In the genomic region with DNA sequence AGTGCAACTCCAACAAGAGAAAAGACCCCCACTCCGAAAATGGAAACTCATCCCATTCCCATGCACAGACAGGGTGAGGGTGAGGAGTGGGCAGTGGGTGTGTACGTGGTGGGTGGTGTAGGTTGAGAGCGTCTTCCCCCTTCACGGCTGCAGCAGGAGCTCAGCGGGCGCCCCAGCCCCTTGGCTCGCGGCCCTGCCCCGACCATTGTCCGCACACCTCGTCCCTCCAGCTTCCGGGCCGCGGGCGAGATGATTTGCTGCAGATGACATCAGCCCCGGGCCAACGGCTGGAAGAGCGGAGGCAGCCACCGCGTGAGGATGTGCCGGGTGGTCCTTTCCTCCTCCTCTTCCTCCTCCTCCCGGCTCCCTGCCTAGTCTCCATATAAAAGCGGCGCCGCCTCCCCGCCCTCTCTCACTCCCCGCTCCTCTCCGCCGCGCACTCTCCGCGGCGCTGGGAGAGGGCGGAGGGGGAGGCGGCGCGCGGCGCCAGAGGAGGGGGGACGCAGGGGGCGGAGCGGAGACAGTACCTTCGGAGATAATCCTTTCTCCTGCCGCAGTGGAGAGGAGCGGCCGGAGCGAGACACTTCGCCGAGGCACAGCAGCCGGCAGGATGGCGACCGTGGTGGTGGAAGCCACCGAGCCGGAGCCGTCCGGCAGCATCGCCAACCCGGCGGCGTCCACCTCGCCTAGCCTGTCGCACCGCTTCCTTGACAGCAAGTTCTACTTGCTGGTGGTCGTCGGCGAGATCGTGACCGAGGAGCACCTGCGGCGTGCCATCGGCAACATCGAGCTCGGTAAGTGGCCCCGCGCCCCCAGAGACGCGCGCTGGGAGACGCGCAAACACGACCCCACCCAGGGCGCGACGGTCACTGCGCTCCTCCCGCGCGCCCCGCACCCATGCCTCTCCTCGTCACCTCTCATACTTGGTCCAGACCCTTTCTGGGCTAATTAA, we compare ENCODE assay signal across 8 cellular contexts. TPM values are rescaled to one million over a fixed set of nuclear protein-coding genes. Genes with fewer than 3 reads are reported as not detected.
DNase-seq lines count a peak whose midpoint lies in the region; ATAC-seq and TF ChIP-seq lines count a peak whose summit lies in the region.

A gene (plus strand): TSS at position 554 of the 952 bp plus-strand sequence. CDS start 57 bp downstream, at position 611.

- H3K9ac ChIP-seq in HCT116 (ENCODE audit: low read length) (peak within 1 kb of the TSS; percentile 25; the same call in 1 of the 2 replicates), iPS-18a (ENCODE audit: low read length) (peak within 1 kb of the TSS; percentile 90)

- TF ChIP-seq POLR2A in HCT116 (IDR thresholded peaks at IDR 0.05; ENCODE audit: borderline replicate concordance, extremely low read depth, insufficient read depth, insufficient read length): peak; percentile 20

- H3K27me3 ChIP-seq in CD4-positive, alpha-beta memory T cell (ENCODE audit: insufficient read depth, low read length): peaks cover 4% of the 10 kb centered on the region
- no peaks in the 10 kb centered on the region for H3K27me3 ChIP-seq in HCT116 (ENCODE audit: insufficient read depth, low read length)
- no peaks in the 10 kb centered on the region for H3K27me3 ChIP-seq in iPS-18a (ENCODE audit: control insufficient read depth, insufficient read depth, low read length)

- H3K27ac ChIP-seq in CD4-positive, alpha-beta memory T cell (ENCODE audit: low read depth, low read length): no peak within 1 kb of the TSS
- H3K27ac ChIP-seq in HCT116 (ENCODE audit: low read depth, low read length): peak within 1 kb of the TSS; percentile 33; the same call in 1 of the 2 replicates
- H3K27ac ChIP-seq in iPS-18a (ENCODE audit: low read length): peak within 1 kb of the TSS; percentile 67

- POLR2A ChIA-PET in CD4-positive, alpha-beta memory T cell (lab: Charles Lee; ENCODE audit: partially characterized antibody): no interaction called here
- POLR2A ChIA-PET in HCT116 (lab: Charles Lee): interaction anchor here (0.8 to 1.0 kb wide), 2 partner anchors 15 to 16 kb away, joined by 3 read pairs; no protein-coding TSS in a partner anchor

- CTCF ChIA-PET in CD4-positive, alpha-beta memory T cell (lab: Charles Lee; ENCODE audit: partially characterized antibody): no interaction called here
- CTCF ChIA-PET in HCT116 (lab: Charles Lee): no interaction called here

- RAD21 ChIA-PET in HCT116 (lab: Charles Lee; ENCODE audit: low non-redundant PET in 1 of 2, low total read pairs in 2 of 2, uncharacterized antibody in 2 of 2, unreplicated experiment in 2 of 2): no interaction called here

- no peak for DNase-seq in CD4-positive, alpha-beta memory T cell
- DNase-seq in HCT116 (ENCODE audit: low read depth, low spot score) (no peak), NCI-H748 (lab: John Stamatoyannopoulos, UW; ENCODE audit: unreplicated experiment) (peak; percentile 98), cardiac fibroblast (ENCODE audit: low read depth in 2 of 2) (peak; percentile 75), retina (peak; percentile 96)
- no peak for DNase-seq in activated effector memory CD4-positive, alpha-beta T cell treated with Interleukin-2 at 50 U/mL for 16 hours

- ATAC-seq in HCT116 (peak; percentile 89), HG02870 (IDR thresholded peaks at IDR 0.05; ENCODE audit: unreplicated experiment) (no peak)

- H3K4me2 ChIP-seq in HCT116 (ENCODE audit: low read length): peak within 1 kb of the TSS; percentile 76

- no peaks in the 10 kb centered on the region for H3K9me2 ChIP-seq in HCT116 (ENCODE audit: insufficient read depth)

- peak within 1 kb of the TSS; percentile 55 for H2AFZ ChIP-seq in HCT116 (ENCODE audit: low read depth, low read length, poor library complexity, severe bottlenecking)

- no peak within 1 kb of the TSS for H3K27ac Mint-ChIP-seq in CD4-positive, alpha-beta memory T cell

- TSS peak; percentile 26 for BruUV-seq in HCT116 (replicated peaks; lab: Mats Ljungman, UMichigan)

- H4K20me1 ChIP-seq in HCT116 (ENCODE audit: insufficient read depth): no peaks in the 10 kb centered on the region

- H3K4me1 Mint-ChIP-seq in CD4-positive, alpha-beta memory T cell: peaks cover 3 to 14% (median 9%) of the 10 kb centered on the region in 4 donors

- H3K36me3 Mint-ChIP-seq in CD4-positive, alpha-beta memory T cell: no peaks in the 10 kb centered on the region

- H3K4me3 Mint-ChIP-seq in CD4-positive, alpha-beta memory T cell: peak within 1 kb of the TSS in 6 of 8 donors; percentile 40 to 74 (median 60)

- peaks cover 32 to 40% of the 10 kb centered on the region in 2 donors for H3K27me3 Mint-ChIP-seq in CD4-positive, alpha-beta memory T cell

- no peak for TF ChIP-seq RAD21 in HCT116 (IDR thresholded peaks at IDR 0.05; ENCODE audit: low read depth)

- H3K79me2 ChIP-seq in HCT116 (ENCODE audit: insufficient read depth, low read length): no peaks in the 10 kb centered on the region

- no peaks in the 10 kb centered on the region for H3K4me1 ChIP-seq in CD4-positive, alpha-beta memory T cell (ENCODE audit: insufficient read depth, low read length)
- H3K4me1 ChIP-seq in HCT116 (ENCODE audit: control insufficient read depth in 1 of 2, insufficient read depth in 2 of 2, low read length in 2 of 2) (peaks cover 0 to 11% of the 10 kb centered on the region in 2 experiments; a peak in 1 of 4 replicates), iPS-18a (ENCODE audit: control insufficient read depth, low read depth, low read length) (peaks cover 19% of the 10 kb centered on the region)

- H3K4me3 ChIP-seq in CD4-positive, alpha-beta memory T cell (ENCODE audit: low read length in 2 of 2): no peak within 1 kb of the TSS
- H3K4me3 ChIP-seq in HCT116 (replicated peaks in 1 of 2; ENCODE audit: low read depth in 1 of 2, low read length in 2 of 2) (peak within 1 kb of the TSS; percentile 52 to 58), cardiac fibroblast (replicated peaks in 1 of 2; ENCODE audit: low read depth in 2 of 2, low read length in 2 of 2) (peak within 1 kb of the TSS; percentile 93 to 94), iPS-18a (ENCODE audit: low read length) (peak within 1 kb of the TSS; percentile 94)

- no peaks in the 10 kb centered on the region for H3K9me3 ChIP-seq in CD4-positive, alpha-beta memory T cell (ENCODE audit: control insufficient read depth in 1 of 2, low read length in 2 of 2)
- no peaks in the 10 kb centered on the region for H3K9me3 ChIP-seq in HCT116 (ENCODE audit: control insufficient read depth in 1 of 2, insufficient read depth in 1 of 2, low read depth in 1 of 2, low read length in 2 of 2)
- H3K9me3 ChIP-seq in iPS-18a (ENCODE audit: control insufficient read depth, low read depth, low read length): no peaks in the 10 kb centered on the region

- intact Hi-C loops in CD4-positive, alpha-beta memory T cell (cut with micrococcal nuclease): no loop called here
- intact Hi-C loops in HCT116 (cut with micrococcal nuclease): no loop called here

- no peaks in the 10 kb centered on the region for H3K9me3 Mint-ChIP-seq in CD4-positive, alpha-beta memory T cell

- no peak for TF ChIP-seq CTCF in HCT116 (IDR thresholded peaks at IDR 0.05 in 2 of 3, conservative IDR thresholded peaks at IDR 0.05 in 1 of 3; ENCODE audit: borderline replicate concordance in 1 of 3, insufficient read depth in 1 of 3, low read depth in 2 of 3, low read length in 2 of 3)
- TF ChIP-seq CTCF in cardiac fibroblast (IDR thresholded peaks at IDR 0.05; ENCODE audit: low read depth, low read length): no peak

- H3K36me3 ChIP-seq in CD4-positive, alpha-beta memory T cell (ENCODE audit: insufficient read depth, low read length): no peaks in the 10 kb centered on the region
- H3K36me3 ChIP-seq in HCT116 (ENCODE audit: control insufficient read depth in 1 of 2, insufficient read depth in 2 of 2, low read length in 2 of 2) (no peaks in the 10 kb centered on the region; a peak in 1 of 4 replicates), iPS-18a (ENCODE audit: control insufficient read depth, low read depth, low read length) (no peaks in the 10 kb centered on the region)

TF ChIP-seq in HCT116, 20 proteins besides CTCF, POLR2A, EP300 and RAD21 (continues in another document):
- TF ChIP-seq ELF1 (IDR thresholded peaks at IDR 0.05; ENCODE audit: borderline replicate concordance, low read depth) (no peak), FOSL1 (IDR thresholded peaks at IDR 0.05; ENCODE audit: low read depth) (no peak), POLR2AphosphoS5 (IDR thresholded peaks at IDR 0.05; ENCODE audit: low read depth, low read length) (peak; percentile 44; the same call in 1 of the 2 replicates), SRF (IDR thresholded peaks at IDR 0.05; ENCODE audit: low read depth) (no peak), YY1 (IDR thresholded peaks at IDR 0.05; ENCODE audit: extremely low read depth, insufficient replicate concordance, low read depth, low read length) (no peak), SP1 (IDR thresholded peaks at IDR 0.05; ENCODE audit: low read depth) (no peak)
- TF ChIP-seq, protein P1, sequence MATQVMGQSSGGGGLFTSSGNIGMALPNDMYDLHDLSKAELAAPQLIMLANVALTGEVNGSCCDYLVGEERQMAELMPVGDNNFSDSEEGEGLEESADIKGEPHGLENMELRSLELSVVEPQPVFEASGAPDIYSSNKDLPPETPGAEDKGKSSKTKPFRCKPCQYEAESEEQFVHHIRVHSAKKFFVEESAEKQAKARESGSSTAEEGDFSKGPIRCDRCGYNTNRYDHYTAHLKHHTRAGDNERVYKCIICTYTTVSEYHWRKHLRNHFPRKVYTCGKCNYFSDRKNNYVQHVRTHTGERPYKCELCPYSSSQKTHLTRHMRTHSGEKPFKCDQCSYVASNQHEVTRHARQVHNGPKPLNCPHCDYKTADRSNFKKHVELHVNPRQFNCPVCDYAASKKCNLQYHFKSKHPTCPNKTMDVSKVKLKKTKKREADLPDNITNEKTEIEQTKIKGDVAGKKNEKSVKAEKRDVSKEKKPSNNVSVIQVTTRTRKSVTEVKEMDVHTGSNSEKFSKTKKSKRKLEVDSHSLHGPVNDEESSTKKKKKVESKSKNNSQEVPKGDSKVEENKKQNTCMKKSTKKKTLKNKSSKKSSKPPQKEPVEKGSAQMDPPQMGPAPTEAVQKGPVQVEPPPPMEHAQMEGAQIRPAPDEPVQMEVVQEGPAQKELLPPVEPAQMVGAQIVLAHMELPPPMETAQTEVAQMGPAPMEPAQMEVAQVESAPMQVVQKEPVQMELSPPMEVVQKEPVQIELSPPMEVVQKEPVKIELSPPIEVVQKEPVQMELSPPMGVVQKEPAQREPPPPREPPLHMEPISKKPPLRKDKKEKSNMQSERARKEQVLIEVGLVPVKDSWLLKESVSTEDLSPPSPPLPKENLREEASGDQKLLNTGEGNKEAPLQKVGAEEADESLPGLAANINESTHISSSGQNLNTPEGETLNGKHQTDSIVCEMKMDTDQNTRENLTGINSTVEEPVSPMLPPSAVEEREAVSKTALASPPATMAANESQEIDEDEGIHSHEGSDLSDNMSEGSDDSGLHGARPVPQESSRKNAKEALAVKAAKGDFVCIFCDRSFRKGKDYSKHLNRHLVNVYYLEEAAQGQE (IDR thresholded peaks at IDR 0.05; ENCODE audit: low read depth): no peak
- TF ChIP-seq, protein P2, sequence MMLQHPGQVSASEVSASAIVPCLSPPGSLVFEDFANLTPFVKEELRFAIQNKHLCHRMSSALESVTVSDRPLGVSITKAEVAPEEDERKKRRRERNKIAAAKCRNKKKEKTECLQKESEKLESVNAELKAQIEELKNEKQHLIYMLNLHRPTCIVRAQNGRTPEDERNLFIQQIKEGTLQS (IDR thresholded peaks at IDR 0.05): no peak

RNA-seq across cellular contexts. Expression of the gene that starts here (rescaled TPM):
- total RNA-seq in CD4-positive, alpha-beta memory T cell: not detected
- under 1 TPM; 0.13 to 0.25 TPM for polyA plus RNA-seq in CD4-positive, alpha-beta memory T cell
- 8.9 TPM for total RNA-seq in HCT116 (2021; ENCODE audit: unreplicated experiment)
- polyA plus RNA-seq in HCT116 (2012): 5.7 and 8.1 TPM in 2 replicates

Comparison
In these comparisons a context has a peak if more than half of its experiments do, and no peak if none do; other contexts are left out.
1. DNase-seq: peak in NCI-H748 (single experiment), cardiac fibroblast (2 of 2) and retina (single experiment); none in CD4-positive, alpha-beta memory T cell (0 of 5), HCT116 (single experiment) and activated effector memory CD4-positive, alpha-beta T cell treated with Interleukin-2 at 50 U/mL for 16 hours (single experiment).
2. H3K4me3 ChIP-seq: peak in HCT116 (2 of 2), cardiac fibroblast (2 of 2) and iPS-18a (single experiment); none in CD4-positive, alpha-beta memory T cell (0 of 2).